ENCODE assay signal across 11 cellular contexts in the genomic region with DNA sequence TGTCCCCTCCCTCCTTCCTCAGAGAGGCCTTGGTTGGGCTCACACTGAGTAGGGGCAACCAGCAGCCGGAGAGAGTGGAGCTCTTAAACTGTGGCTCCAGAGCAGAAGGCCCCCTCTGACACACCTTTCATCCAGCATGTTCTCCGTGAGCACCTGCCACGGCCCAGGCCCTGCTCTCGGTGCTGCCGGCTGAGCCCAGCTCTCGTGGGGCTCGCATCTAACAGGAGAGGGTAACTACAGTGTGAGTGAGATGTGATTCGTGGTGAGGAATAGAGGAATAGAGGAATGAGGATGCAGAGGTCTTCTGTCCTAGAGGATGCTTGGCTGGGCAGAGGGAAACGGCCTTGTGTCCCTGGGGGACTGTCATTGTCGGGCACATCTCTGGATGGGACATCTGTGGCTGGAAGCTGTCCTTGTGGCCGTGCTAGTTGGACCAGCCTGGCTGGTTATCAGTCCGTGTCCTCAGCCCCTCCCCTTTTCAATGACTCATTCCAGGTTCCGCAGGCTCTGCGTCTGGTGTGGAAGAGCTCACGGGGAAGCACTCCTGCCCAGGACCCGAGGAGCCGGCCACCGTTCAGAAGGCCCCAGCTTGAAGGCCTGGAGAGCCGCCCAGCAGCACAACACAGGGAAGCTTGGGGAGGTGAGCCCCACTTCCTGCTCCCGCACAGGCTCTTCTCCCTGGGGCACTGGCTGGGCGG. TPM values are rescaled to one million over a fixed set of nuclear protein-coding genes. Genes with fewer than 3 reads are reported as not detected.
A peak's percentile ranks its signal among the peaks of the same experiment; 100 is the strongest.
DNase-seq lines count a peak whose midpoint lies in the region; ATAC-seq and TF ChIP-seq lines count a peak whose summit lies in the region.
"Had no signal": no experiment of that assay in that cellular context is flagged by ENCODE, and none has a peak within 500 bp of the region (broad histone marks: within the 10 kb centered on the region; RNA-seq: fewer than 3 reads in every experiment).

No MANE protein-coding gene starts in this region.

- CTCF ChIA-PET in activated CD8-positive, alpha-beta memory T cell treated with anti-CD3 and anti-CD28 coated beads, Interleukin-2, amount 10 ng/mL, durations not matched to agents 7 days and 5 days (lab: Charles Lee): no interaction called here

- H3K4me3 ChIP-seq in right cardiac atrium (ENCODE audit: low read length) (no peak overlapping the region), suprapubic skin (no peak overlapping the region)
- H3K4me3 ChIP-seq: uterus had no signal

- no peak for TF ChIP-seq POLR2A in suprapubic skin (IDR thresholded peaks at IDR 0.05)

- DNase-seq in activated T-cell treated with anti-CD3 and anti-CD28 coated beads, Interleukin-2, amount 50 U/mL, for 24 hours: peak; percentile 11
- no peak for DNase-seq in activated T-cell treated with anti-CD3 and anti-CD28 coated beads, Interleukin-2, amount 50 U/mL, for 48 hours
- DNase-seq in activated CD8-positive, alpha-beta memory T cell treated with anti-CD3 and anti-CD28 coated beads, Interleukin-2, amount 10 ng/mL, durations not matched to agents 7 days and 5 days: peak; percentile 23
- DNase-seq in right cardiac atrium (no peak), suprapubic skin (ENCODE audit: low spot score in 2 of 2) (peak in 1 of 2 donors; percentile 72), NOMO-1 treated with DMSO at 0.1 percent for 48 hours (lab: John Stamatoyannopoulos, UW; ENCODE audit: unreplicated experiment) (no peak), germinal center (ENCODE audit: low spot score) (no peak)
- DNase-seq: stimulated activated CD4-positive, alpha-beta T cell treated with anti-CD3 and anti-CD28 coated beads, Interleukin-2, amount 100 ng/mL, for 24 hours; uterus had no signal

- H3K9me3 ChIP-seq in right cardiac atrium (ENCODE audit: control insufficient read depth, low read length) (no peaks in the 10 kb centered on the region), suprapubic skin (no peaks in the 10 kb centered on the region)
- H3K9me3 ChIP-seq: uterus had no signal

- H3K36me3 Mint-ChIP-seq in activated T-cell treated with anti-CD3 and anti-CD28 coated beads, Interleukin-2, amount 50 U/mL, for 24 hours (ENCODE audit: low read depth): peaks cover 14% of the 10 kb centered on the region
- peaks cover 2% of the 10 kb centered on the region for H3K36me3 Mint-ChIP-seq in activated CD8-positive, alpha-beta memory T cell treated with anti-CD3 and anti-CD28 coated beads, Interleukin-2, amount 10 ng/mL, durations not matched to agents 7 days and 5 days

- H3K27me3 Mint-ChIP-seq in activated T-cell treated with anti-CD3 and anti-CD28 coated beads, Interleukin-2, amount 50 U/mL, for 24 hours: no peaks in the 10 kb centered on the region
- no peaks in the 10 kb centered on the region for H3K27me3 Mint-ChIP-seq in activated CD8-positive, alpha-beta memory T cell treated with anti-CD3 and anti-CD28 coated beads, Interleukin-2, amount 10 ng/mL, durations not matched to agents 7 days and 5 days

- TF ChIP-seq CTCF in suprapubic skin (IDR thresholded peaks at IDR 0.05): no peak

- H3K27me3 ChIP-seq in right cardiac atrium (ENCODE audit: control insufficient read depth, insufficient read depth) (no peaks in the 10 kb centered on the region), suprapubic skin (no peaks in the 10 kb centered on the region)
- H3K27me3 ChIP-seq: uterus had no signal

- H3K27ac Mint-ChIP-seq in activated T-cell treated with anti-CD3 and anti-CD28 coated beads, Interleukin-2, amount 50 U/mL, for 24 hours: no peak overlapping the region
- H3K27ac Mint-ChIP-seq in activated CD8-positive, alpha-beta memory T cell treated with anti-CD3 and anti-CD28 coated beads, Interleukin-2, amount 10 ng/mL, durations not matched to agents 7 days and 5 days: no peak overlapping the region

- no peak for TF ChIP-seq EP300 in suprapubic skin (IDR thresholded peaks at IDR 0.05)

- H3K36me3 ChIP-seq in suprapubic skin: peaks cover 9% of the 10 kb centered on the region
- H3K36me3 ChIP-seq: uterus had no signal

- peaks cover 14% of the 10 kb centered on the region for H3K4me1 Mint-ChIP-seq in activated T-cell treated with anti-CD3 and anti-CD28 coated beads, Interleukin-2, amount 50 U/mL, for 24 hours (ENCODE audit: low read depth)
- H3K4me1 Mint-ChIP-seq in activated CD8-positive, alpha-beta memory T cell treated with anti-CD3 and anti-CD28 coated beads, Interleukin-2, amount 10 ng/mL, durations not matched to agents 7 days and 5 days: peaks cover 20% of the 10 kb centered on the region

- intact Hi-C loops in right cardiac atrium (cut with DNase I): no loop called here

- H3K27ac ChIP-seq in right cardiac atrium (ENCODE audit: low read length): no peak overlapping the region
- peak overlapping the region; percentile 14 for H3K27ac ChIP-seq in suprapubic skin
- H3K27ac ChIP-seq: uterus had no signal

- 62% methylated on average over 21 of the region's 21 CpGs for WGBS in right cardiac atrium
- WGBS in suprapubic skin: 63% methylated on average over 10 of the region's 21 CpGs

- H3K9me3 Mint-ChIP-seq in activated T-cell treated with anti-CD3 and anti-CD28 coated beads, Interleukin-2, amount 50 U/mL, for 24 hours: no peaks in the 10 kb centered on the region
- H3K9me3 Mint-ChIP-seq in activated CD8-positive, alpha-beta memory T cell treated with anti-CD3 and anti-CD28 coated beads, Interleukin-2, amount 10 ng/mL, durations not matched to agents 7 days and 5 days (ENCODE audit: low read depth): no peaks in the 10 kb centered on the region

- no peak for ATAC-seq in activated CD8-positive, alpha-beta memory T cell treated with anti-CD3 and anti-CD28 coated beads, Interleukin-2, amount 10 ng/mL, durations not matched to agents 7 days and 5 days
- ATAC-seq in right cardiac atrium (peak; percentile 36 to 66), GM18858 (IDR thresholded peaks at IDR 0.05; ENCODE audit: unreplicated experiment) (no peak)
- ATAC-seq: Panc1 had no signal

- H3K4me3 Mint-ChIP-seq in activated T-cell treated with anti-CD3 and anti-CD28 coated beads, Interleukin-2, amount 50 U/mL, for 24 hours: no peak overlapping the region
- no peak overlapping the region for H3K4me3 Mint-ChIP-seq in activated CD8-positive, alpha-beta memory T cell treated with anti-CD3 and anti-CD28 coated beads, Interleukin-2, amount 10 ng/mL, durations not matched to agents 7 days and 5 days

- no peaks in the 10 kb centered on the region for H3K4me1 ChIP-seq in right cardiac atrium (ENCODE audit: control insufficient read depth, insufficient read depth, low read length)
- H3K4me1 ChIP-seq in suprapubic skin: peaks cover 9% of the 10 kb centered on the region
- H3K4me1 ChIP-seq: uterus had no signal

RNA-seq across cellular contexts. Expression of a gene that starts 11.9 kb away (rescaled TPM):
- 10 to 100 TPM; 33.8 to 53.4 TPM for total RNA-seq in activated CD8-positive, alpha-beta memory T cell treated with anti-CD3 and anti-CD28 coated beads, Interleukin-2, amount 10 ng/mL, durations not matched to agents 7 days and 5 days
- total RNA-seq in right cardiac atrium (10 to 100 TPM in 1 of 4 donors, 1 to 10 TPM in 3; 3.4 to 10.7 (median 6.1) TPM), suprapubic skin (10 to 100 TPM; 11.0 to 32.7 (median 23.0) TPM)
- polyA plus RNA-seq in right cardiac atrium: 8.1 TPM

RNA-seq across cellular contexts. Expression of a gene that starts 31.1 kb away (rescaled TPM):
- total RNA-seq in activated CD8-positive, alpha-beta memory T cell treated with anti-CD3 and anti-CD28 coated beads, Interleukin-2, amount 10 ng/mL, durations not matched to agents 7 days and 5 days: 10 to 100 TPM; 19.0 to 24.6 TPM
- total RNA-seq in right cardiac atrium: 1 to 10 TPM; 1.6 to 2.7 (median 2.2) TPM
- polyA plus RNA-seq in right cardiac atrium: 1.9 TPM
- 1 to 10 TPM; 2.9 to 6.0 (median 4.5) TPM for total RNA-seq in suprapubic skin

Comparison
In these comparisons a context has a peak if more than half of its experiments do, and no peak if none do; other contexts are left out.
1. DNase-seq: peak in activated T-cell treated with anti-CD3 and anti-CD28 coated beads, Interleukin-2, amount 50 U/mL, for 24 hours (single experiment) and activated CD8-positive, alpha-beta memory T cell treated with anti-CD3 and anti-CD28 coated beads, Interleukin-2, amount 10 ng/mL, durations not matched to agents 7 days and 5 days (single experiment); none in activated T-cell treated with anti-CD3 and anti-CD28 coated beads, Interleukin-2, amount 50 U/mL, for 48 hours (0 of 2), right cardiac atrium (0 of 3), NOMO-1 treated with DMSO at 0.1 percent for 48 hours (single experiment) and germinal center (single experiment).
2. ATAC-seq: peak in right cardiac atrium (2 of 2); none in activated CD8-positive, alpha-beta memory T cell treated with anti-CD3 and anti-CD28 coated beads, Interleukin-2, amount 10 ng/mL, durations not matched to agents 7 days and 5 days (single experiment) and GM18858 (single experiment).